In genomic region chr3:50591196-50591741, GRCh38 we compare ENCODE assay signal across 9 cellular contexts. TPM values are rescaled to one million over a fixed set of nuclear protein-coding genes. Genes with fewer than 3 reads are reported as not detected.
DNase-seq lines count a peak whose midpoint lies in the region; ATAC-seq and TF ChIP-seq lines count a peak whose summit lies in the region.
"Had no signal": no experiment of that assay in that cellular context is flagged by ENCODE, and none has a peak within 500 bp of the region (broad histone marks: within the 10 kb centered on the region; RNA-seq: fewer than 3 reads in every experiment).

No MANE protein-coding gene starts in this region.

- peak overlapping the region; percentile 84 for H3K4me3 Mint-ChIP-seq in activated T-helper 17 cell treated with anti-CD3 and anti-CD28 coated beads, Interleukin-2, amount 50 U/mL, for 72 hours
- peak overlapping the region; percentile 57 for H3K4me3 Mint-ChIP-seq in natural killer cell treated with Interleukin-12 subunit alpha and Interleukin-12 subunit beta and Interleukin-15 and Interleukin-18, amount 100 ng/mL, for 72 hours

- H3K27me3 Mint-ChIP-seq in activated T-helper 17 cell treated with anti-CD3 and anti-CD28 coated beads, Interleukin-2, amount 50 U/mL, for 72 hours, result no peaks in the 10 kb centered on the region
- no peaks in the 10 kb centered on the region for H3K27me3 Mint-ChIP-seq in natural killer cell treated with Interleukin-12 subunit alpha and Interleukin-12 subunit beta and Interleukin-15 and Interleukin-18, amount 100 ng/mL, for 72 hours

- peaks cover 49% of the 10 kb centered on the region for H3K36me3 Mint-ChIP-seq in activated T-helper 17 cell treated with anti-CD3 and anti-CD28 coated beads, Interleukin-2, amount 50 U/mL, for 72 hours (ENCODE audit: low read depth)
- H3K36me3 Mint-ChIP-seq in natural killer cell treated with Interleukin-12 subunit alpha and Interleukin-12 subunit beta and Interleukin-15 and Interleukin-18, amount 100 ng/mL, for 72 hours, result no peaks in the 10 kb centered on the region

- peaks cover 38% of the 10 kb centered on the region for H3K4me1 Mint-ChIP-seq in activated T-helper 17 cell treated with anti-CD3 and anti-CD28 coated beads, Interleukin-2, amount 50 U/mL, for 72 hours
- H3K4me1 Mint-ChIP-seq in natural killer cell treated with Interleukin-12 subunit alpha and Interleukin-12 subunit beta and Interleukin-15 and Interleukin-18, amount 100 ng/mL, for 72 hours (ENCODE audit: low read depth in 2 of 2), result peaks cover 49% of the 10 kb centered on the region in 2 donors

- TF ChIP-seq POLR2A in GM18505 (IDR thresholded peaks at IDR 0.05; ENCODE audit: borderline replicate concordance, extremely low read depth, insufficient read depth, insufficient read length), result no peak

- H3K9me3 Mint-ChIP-seq in activated T-helper 17 cell treated with anti-CD3 and anti-CD28 coated beads, Interleukin-2, amount 50 U/mL, for 72 hours, result no peaks in the 10 kb centered on the region
- H3K9me3 Mint-ChIP-seq in natural killer cell treated with Interleukin-12 subunit alpha and Interleukin-12 subunit beta and Interleukin-15 and Interleukin-18, amount 100 ng/mL, for 72 hours, result no peaks in the 10 kb centered on the region

- intact Hi-C loops in posterior vena cava (cut with DNase I), result no loop called here

- no peak for DNase-seq in natural killer cell treated with Interleukin-12 subunit alpha and Interleukin-12 subunit beta and Interleukin-15 and Interleukin-18, amount 100 ng/mL, for 72 hours (ENCODE audit: low spot score)
- DNase-seq in A172 (ENCODE audit: low spot score) (no peak), posterior vena cava (ENCODE audit: low spot score) (no peak)
- DNase-seq: kidney glomerular epithelial cell had no signal

- H3K27ac Mint-ChIP-seq in activated T-helper 17 cell treated with anti-CD3 and anti-CD28 coated beads, Interleukin-2, amount 50 U/mL, for 72 hours, result peak overlapping the region; percentile 97
- peak overlapping the region; percentile 85 for H3K27ac Mint-ChIP-seq in natural killer cell treated with Interleukin-12 subunit alpha and Interleukin-12 subunit beta and Interleukin-15 and Interleukin-18, amount 100 ng/mL, for 72 hours

- ATAC-seq in GM19035 (IDR thresholded peaks at IDR 0.05; ENCODE audit: unreplicated experiment), result peak; percentile 6
- ATAC-seq in HG02885 (IDR thresholded peaks at IDR 0.05; ENCODE audit: poor library complexity, unreplicated experiment), result peak; percentile 3
- peak; percentile 13 for ATAC-seq in activated T-helper 17 cell treated with anti-CD3 and anti-CD28 coated beads, Interleukin-2, amount 50 U/mL, for 72 hours (replicated peaks)
- ATAC-seq in natural killer cell treated with Interleukin-12 subunit alpha and Interleukin-12 subunit beta and Interleukin-15 and Interleukin-18, amount 100 ng/mL, for 72 hours, result peak in 1 of 2 donors; percentile 1
- ATAC-seq in GM21423 (IDR thresholded peaks at IDR 0.05; ENCODE audit: unreplicated experiment), result no peak
- ATAC-seq in GM18505 (IDR thresholded peaks at IDR 0.05; ENCODE audit: unreplicated experiment), result no peak

RNA-seq across cellular contexts. Expression of gene CISH, which starts 20.3 kb away (rescaled TPM):
- total RNA-seq in activated T-helper 17 cell treated with anti-CD3 and anti-CD28 coated beads, Interleukin-2, amount 50 U/mL, for 72 hours, result 100 to 1,000 TPM; 204 to 327 TPM
- 100 to 1,000 TPM; 146 to 151 TPM for total RNA-seq in natural killer cell treated with Interleukin-12 subunit alpha and Interleukin-12 subunit beta and Interleukin-15 and Interleukin-18, amount 100 ng/mL, for 72 hours
- 1.1 and 2.3 TPM in 2 replicates for total RNA-seq in A172 (2014; rRNA removed; shearing (Covaris generic))
- total RNA-seq in posterior vena cava, result 10 to 100 TPM in 1 of 2 donors, 1 to 10 TPM in 1; 8.6 to 12.5 TPM

RNA-seq across cellular contexts. Expression of gene HEMK1, which starts 21.9 kb away (rescaled TPM):
- 10 to 100 TPM; 47.5 to 99.2 TPM for total RNA-seq in activated T-helper 17 cell treated with anti-CD3 and anti-CD28 coated beads, Interleukin-2, amount 50 U/mL, for 72 hours
- total RNA-seq in natural killer cell treated with Interleukin-12 subunit alpha and Interleukin-12 subunit beta and Interleukin-15 and Interleukin-18, amount 100 ng/mL, for 72 hours, result 10 to 100 TPM; 31.5 to 48.4 TPM
- total RNA-seq in A172 (2014; rRNA removed; shearing (Covaris generic)), result 15.3 and 18.1 TPM in 2 replicates
- total RNA-seq in posterior vena cava, result 10 to 100 TPM; 10.9 to 12.6 TPM

RNA-seq across cellular contexts. Expression of gene C3orf18, which starts 23.7 kb away (rescaled TPM):
- 10 to 100 TPM; 17.3 to 50.8 TPM for total RNA-seq in activated T-helper 17 cell treated with anti-CD3 and anti-CD28 coated beads, Interleukin-2, amount 50 U/mL, for 72 hours
- total RNA-seq in natural killer cell treated with Interleukin-12 subunit alpha and Interleukin-12 subunit beta and Interleukin-15 and Interleukin-18, amount 100 ng/mL, for 72 hours, result 1 to 10 TPM; 5.1 to 6.2 TPM
- 0.43 TPM in 1 of 2 replicates, not detected in the other for total RNA-seq in A172 (2014; rRNA removed; shearing (Covaris generic))
- total RNA-seq in posterior vena cava, result 10 to 100 TPM in 1 of 2 donors, 1 to 10 TPM in 1; 9.8 to 11.4 TPM

RNA-seq across cellular contexts. Expression of gene MAPKAPK3, which starts 25.7 kb away (rescaled TPM):
- total RNA-seq in activated T-helper 17 cell treated with anti-CD3 and anti-CD28 coated beads, Interleukin-2, amount 50 U/mL, for 72 hours, result 100 to 1,000 TPM in 1 of 2 donors, 10 to 100 TPM in 1; 99.8 to 131 TPM
- total RNA-seq in natural killer cell treated with Interleukin-12 subunit alpha and Interleukin-12 subunit beta and Interleukin-15 and Interleukin-18, amount 100 ng/mL, for 72 hours, result 100 to 1,000 TPM in 1 of 2 donors, 10 to 100 TPM in 1; 84.8 to 106 TPM
- total RNA-seq in A172 (2014; rRNA removed; shearing (Covaris generic)), result 78.1 and 84.0 TPM in 2 replicates
- 10 to 100 TPM; 21.8 to 32.9 TPM for total RNA-seq in posterior vena cava

Comparison
In these comparisons a context has a peak if more than half of its experiments do, and no peak if none do; other contexts are left out.
1. ATAC-seq: peak in GM19035 (single experiment), HG02885 (single experiment) and activated T-helper 17 cell treated with anti-CD3 and anti-CD28 coated beads, Interleukin-2, amount 50 U/mL, for 72 hours (single experiment); none in GM21423 (single experiment) and GM18505 (single experiment).
2. RNA of gene CISH, which starts 20.3 kb away (total RNA-seq): 204 to 327 TPM in activated T-helper 17 cell treated with anti-CD3 and anti-CD28 coated beads, Interleukin-2, amount 50 U/mL, for 72 hours and 146 to 151 TPM in natural killer cell treated with Interleukin-12 subunit alpha and Interleukin-12 subunit beta and Interleukin-15 and Interleukin-18, amount 100 ng/mL, for 72 hours; 8.6 to 12.5 TPM in posterior vena cava and 1.1 to 2.3 TPM in A172; every median in the first group is over 10 times any median in the second.